Comparison of ENCODE assay signal across 23 cellular contexts in genomic region chr22:22057617-22058378, GRCh38.
"Had no signal": no experiment of that assay in that cellular context is flagged by ENCODE, and none has a peak within 500 bp of the region (broad histone marks: within the 10 kb centered on the region; RNA-seq: fewer than 3 reads in every experiment).

No MANE protein-coding gene starts in this region.

- H3K27me3 ChIP-seq: right atrium auricular region, tibial nerve had no signal

- H3K36me3 ChIP-seq: left lung, prostate gland, right atrium auricular region, stomach, suprapubic skin, tibial nerve had no signal

- FAIRE-seq: frontal cortex had no signal

- H3K27ac ChIP-seq: left lung, prostate gland, right atrium auricular region, stomach, suprapubic skin, tibial nerve, VCaP had no signal

- H3K9me3 ChIP-seq: left lung, prostate gland, right atrium auricular region, suprapubic skin, tibial nerve had no signal

- H3K4me3 ChIP-seq: left lung, lung, prostate gland, right atrium auricular region, stomach, suprapubic skin, tibial nerve had no signal

- ATAC-seq: activated CD8-positive, alpha-beta T cell treated with anti-CD3 and anti-CD28 coated beads, Interleukin-2, amount 10 ng/mL, durations not matched to agents 7 days and 5 days; activated naive CD4-positive, alpha-beta T cell treated with anti-CD3 and anti-CD28 coated beads, Interleukin-2, amount 50 U/mL, for 72 hours; left lung; naive thymus-derived CD4-positive, alpha-beta T cell had no signal

- DNase-seq: activated CD4-positive, alpha-beta T cell treated with anti-CD3 and anti-CD28 coated beads for 1 hour; activated CD4-positive, alpha-beta T cell treated with anti-CD3 and anti-CD28 coated beads, Interleukin-2, amount 50 U/mL, for 1 hour; activated CD8-positive, alpha-beta T cell treated with anti-CD3 and anti-CD28 coated beads, Interleukin-2, amount 10 ng/mL, durations not matched to agents 7 days and 5 days; aorta; caudate nucleus; dermis blood vessel endothelial cell; effector CD8-positive, alpha-beta T cell; erythroblast; glutamatergic neuron; hippocampal formation; kidney glomerular epithelial cell; left lung; naive thymus-derived CD4-positive, alpha-beta T cell; stimulated activated CD4-positive, alpha-beta T cell treated with anti-CD3 and anti-CD28 coated beads, Interleukin-4, amount 100 ng/mL, for 4 hours; stomach had no signal
